Comparison of ENCODE assay signal across 24 cellular contexts in genomic region chr17:14871921-14872320, GRCh38.
DNase-seq lines count a peak whose midpoint lies in the region; ATAC-seq, FAIRE-seq and TF ChIP-seq lines count a peak whose summit lies in the region.
"Had no signal": no experiment of that assay in that cellular context is flagged by ENCODE, and none has a peak within 500 bp of the region (broad histone marks: within the 10 kb centered on the region; RNA-seq: fewer than 3 reads in every experiment).

No MANE protein-coding gene starts in this region.

- CTCF ChIA-PET in MCF 10A (lab: Yijun Ruan, JAX): interaction anchor here (0.7 kb wide), 1 partner anchor 392 kb away, joined by 3 read pairs; no protein-coding TSS in a partner anchor

- H3K27me3 Mint-ChIP-seq in MCF 10A (ENCODE audit: insufficient read depth, unreplicated experiment): no peaks in the 10 kb centered on the region
- H3K27me3 Mint-ChIP-seq in GM23338 (ENCODE audit: insufficient read depth, low read depth, poor library complexity): no peaks in the 10 kb centered on the region

- no TSS peak for BruUV-seq in MCF 10A (replicated peaks; lab: Mats Ljungman, UMichigan)

- no peaks in the 10 kb centered on the region for H3K36me3 ChIP-seq in breast epithelium
- no peaks in the 10 kb centered on the region for H3K36me3 ChIP-seq in small intestine (ENCODE audit: control insufficient read depth in 2 of 2, insufficient read depth in 2 of 2, low read length in 2 of 2)
- H3K36me3 ChIP-seq in GM23338 (ENCODE audit: insufficient read depth): no peaks in the 10 kb centered on the region
- H3K36me3 ChIP-seq: BLaER1, gastrocnemius medialis, lower lobe of right lung, transverse colon had no signal

- H4K20me1 ChIP-seq in GM23338 (replicated peaks; ENCODE audit: insufficient read depth): no peaks in the 10 kb centered on the region
- H4K20me1 ChIP-seq: BLaER1 had no signal

- H3K27ac ChIP-seq in breast epithelium (no peak overlapping the region), small intestine (ENCODE audit: low read depth in 1 of 2, low read length in 1 of 2) (no peak overlapping the region), coronary artery (no peak overlapping the region), GM23338 (ENCODE audit: low read depth) (no peak overlapping the region)
- H3K27ac ChIP-seq: BLaER1, body of pancreas, gastrocnemius medialis, HL-60, lower lobe of right lung, transverse colon had no signal

- H3K27ac Mint-ChIP-seq in MCF 10A (ENCODE audit: low read depth, unreplicated experiment) (no peak overlapping the region), GM23338 (no peak overlapping the region)
- H3K27ac Mint-ChIP-seq: activated naive CD8-positive, alpha-beta T cell treated with anti-CD3 and anti-CD28 coated beads, Interleukin-2, amount 10 ng/mL, durations not matched to agents 7 days and 5 days; activated T-helper 17 cell treated with anti-CD3 and anti-CD28 coated beads, Interleukin-2, amount 50 U/mL, for 72 hours had no signal

- FAIRE-seq in small intestine (lab: Jason Lieb, UNC): no peak

- no peaks in the 10 kb centered on the region for H3F3A ChIP-seq in GM23338 (replicated peaks; ENCODE audit: low read depth)

- no peaks in the 10 kb centered on the region for H3K36me3 Mint-ChIP-seq in MCF 10A (ENCODE audit: insufficient read depth, unreplicated experiment)
- H3K36me3 Mint-ChIP-seq in GM23338 (ENCODE audit: low read depth): no peaks in the 10 kb centered on the region
- H3K36me3 Mint-ChIP-seq: activated naive CD8-positive, alpha-beta T cell treated with anti-CD3 and anti-CD28 coated beads, Interleukin-2, amount 10 ng/mL, durations not matched to agents 7 days and 5 days had no signal

- H3K9me3 Mint-ChIP-seq in MCF 10A (ENCODE audit: unreplicated experiment) (no peaks in the 10 kb centered on the region), GM23338 (no peaks in the 10 kb centered on the region)
- H3K9me3 Mint-ChIP-seq: activated naive CD8-positive, alpha-beta T cell treated with anti-CD3 and anti-CD28 coated beads, Interleukin-2, amount 10 ng/mL, durations not matched to agents 7 days and 5 days; activated T-helper 17 cell treated with anti-CD3 and anti-CD28 coated beads, Interleukin-2, amount 50 U/mL, for 72 hours had no signal

- DNase-seq in MCF 10A (ENCODE audit: unreplicated experiment): peak; percentile 53
- no peak for DNase-seq in breast epithelium (ENCODE audit: low spot score in 2 of 2)
- peak; percentile 40 for DNase-seq in amniotic epithelial cell (ENCODE audit: low read depth)
- peak; percentile 44 for DNase-seq in fibroblast of the aortic adventitia (ENCODE audit: low read depth)
- DNase-seq in small intestine: no peak
- no peak for DNase-seq in coronary artery (ENCODE audit: low spot score)
- no peak for DNase-seq in cerebellar nuclear complex (lab: John Stamatoyannopoulos, UW)
- no peak for DNase-seq in GM23338 (ENCODE audit: low spot score)
- DNase-seq: activated CD8-positive, alpha-beta memory T cell treated with anti-CD3 and anti-CD28 coated beads, Interleukin-2, amount 50 U/mL, for 4 hours; activated naive CD8-positive, alpha-beta T cell treated with anti-CD3 and anti-CD28 coated beads, Interleukin-2, amount 10 ng/mL, durations not matched to agents 7 days and 5 days; body of pancreas; Calu3; cortex of kidney; gastrocnemius medialis; islet precursor cell; lower lobe of right lung; NCI-H1436; NCI-H510A treated with DMSO at 0.1 percent for 48 hours; stimulated activated CD4-positive, alpha-beta T cell treated with anti-CD3 and anti-CD28 coated beads, Interleukin-4, amount 100 ng/mL, for 4 hours; stimulated activated naive CD8-positive, alpha-beta T cell treated with anti-CD3 and anti-CD28 coated beads, Interleukin-15, Interleukin-2, amounts not matched to agents 100 U/mL and 50 U/mL, for 24 hours; transverse colon had no signal

- no peaks in the 10 kb centered on the region; the same call in 1 of the 2 replicates for H3K9me2 ChIP-seq in GM23338 (ENCODE audit: insufficient read depth)

- TF ChIP-seq POLR2A in breast epithelium (IDR thresholded peaks at IDR 0.05): no peak

- H3K4me3 ChIP-seq in breast epithelium: no peak overlapping the region
- H3K4me3 ChIP-seq in fibroblast of the aortic adventitia (ENCODE audit: low read depth, low read length): no peak overlapping the region
- no peak overlapping the region for H3K4me3 ChIP-seq in small intestine (ENCODE audit: low read depth in 1 of 2, low read length in 2 of 2)
- no peak overlapping the region for H3K4me3 ChIP-seq in coronary artery
- H3K4me3 ChIP-seq in GM23338: no peak overlapping the region
- H3K4me3 ChIP-seq: BLaER1, body of pancreas, gastrocnemius medialis, lower lobe of right lung, transverse colon had no signal

- no peak overlapping the region for H3K4me2 ChIP-seq in GM23338
- H3K4me2 ChIP-seq: BLaER1 had no signal

- H3K9me3 ChIP-seq in breast epithelium (no peaks in the 10 kb centered on the region), small intestine (ENCODE audit: control insufficient read depth, low read depth) (no peaks in the 10 kb centered on the region)
- H3K9me3 ChIP-seq: BLaER1, body of pancreas, gastrocnemius medialis, lower lobe of right lung, transverse colon had no signal

- H3K27me3 ChIP-seq in breast epithelium (no peaks in the 10 kb centered on the region), small intestine (ENCODE audit: control insufficient read depth in 2 of 2, insufficient read depth in 2 of 2, low read length in 2 of 2) (no peaks in the 10 kb centered on the region), GM23338 (ENCODE audit: insufficient read depth) (no peaks in the 10 kb centered on the region)
- H3K27me3 ChIP-seq: BLaER1, body of pancreas, gastrocnemius medialis, transverse colon had no signal

- intact Hi-C loops in MCF 10A (cut with micrococcal nuclease): no loop called here
- intact Hi-C loops in breast epithelium (cut with DNase I; ENCODE audit: low total_unique reads): loop anchor here (5.0 kb wide), 1 partner anchor 350 kb away; no protein-coding TSS in a partner anchor

- H3K4me1 ChIP-seq in breast epithelium: no peaks in the 10 kb centered on the region
- H3K4me1 ChIP-seq in small intestine (ENCODE audit: control insufficient read depth in 2 of 2, insufficient read depth in 1 of 2, low read depth in 1 of 2, low read length in 1 of 2): no peaks in the 10 kb centered on the region
- no peaks in the 10 kb centered on the region for H3K4me1 ChIP-seq in GM23338 (ENCODE audit: insufficient read depth)
- H3K4me1 ChIP-seq: BLaER1, gastrocnemius medialis, lower lobe of right lung, transverse colon had no signal

- POLR2A ChIA-PET in MCF 10A (lab: Yijun Ruan, JAX): interaction anchor here (0.5 to 1.5 kb wide), 3 partner anchors 26 to 1070 kb away, joined by 3 to 4 read pairs (median 3); no protein-coding TSS in a partner anchor

- H3K79me2 ChIP-seq in GM23338 (replicated peaks; ENCODE audit: insufficient read depth): no peaks in the 10 kb centered on the region

- no peak overlapping the region for H2AFZ ChIP-seq in GM23338

- 58 to 73% (median 59%) methylated on average over 2 of the region's 2 CpGs for WGBS in small intestine, 3 donors

- peaks cover 13% of the 10 kb centered on the region for H3K4me1 Mint-ChIP-seq in MCF 10A (ENCODE audit: insufficient read depth, unreplicated experiment)
- no peaks in the 10 kb centered on the region for H3K4me1 Mint-ChIP-seq in GM23338
- H3K4me1 Mint-ChIP-seq: activated naive CD8-positive, alpha-beta T cell treated with anti-CD3 and anti-CD28 coated beads, Interleukin-2, amount 10 ng/mL, durations not matched to agents 7 days and 5 days; activated T-helper 17 cell treated with anti-CD3 and anti-CD28 coated beads, Interleukin-2, amount 50 U/mL, for 72 hours had no signal

- TF ChIP-seq CTCF in MCF 10A (IDR thresholded peaks at IDR 0.05; ENCODE audit: unreplicated experiment) (no peak), breast epithelium (IDR thresholded peaks at IDR 0.05) (no peak), fibroblast of the aortic adventitia (IDR thresholded peaks at IDR 0.05; ENCODE audit: insufficient read depth, low read length) (no peak), coronary artery (IDR thresholded peaks at IDR 0.05) (no peak), GM23338 (conservative IDR thresholded peaks at IDR 0.05; ENCODE audit: low read depth in 2 of 2) (no peak)

- H3K4me3 Mint-ChIP-seq in MCF 10A (ENCODE audit: unreplicated experiment) (no peak overlapping the region), GM23338 (no peak overlapping the region)
- H3K4me3 Mint-ChIP-seq: activated naive CD8-positive, alpha-beta T cell treated with anti-CD3 and anti-CD28 coated beads, Interleukin-2, amount 10 ng/mL, durations not matched to agents 7 days and 5 days; activated T-helper 17 cell treated with anti-CD3 and anti-CD28 coated beads, Interleukin-2, amount 50 U/mL, for 72 hours had no signal

- no peak for ATAC-seq in GM23338
- ATAC-seq: activated T-helper 17 cell treated with anti-CD3 and anti-CD28 coated beads, Interleukin-2, amount 50 U/mL, for 72 hours; body of pancreas; gastrocnemius medialis; lower lobe of right lung; stimulated activated naive CD8-positive, alpha-beta T cell treated with anti-CD3 and anti-CD28 coated beads, Interleukin-15, Interleukin-2, amounts not matched to agents 100 U/mL and 50 U/mL, for 24 hours had no signal

TF ChIP-seq in GM23338, 12 proteins besides CTCF, POLR2A, EP300 and RAD21 (continues in another document):
- TF ChIP-seq ETS1 (IDR thresholded peaks at IDR 0.05) (no peak), JUNB (IDR thresholded peaks at IDR 0.05; ENCODE audit: unreplicated experiment) (no peak)

Comparison
In these comparisons a context has a peak if more than half of its experiments do, and no peak if none do; other contexts are left out.
1. DNase-seq: peak in MCF 10A (single experiment), amniotic epithelial cell (single experiment) and fibroblast of the aortic adventitia (single experiment); none in breast epithelium (0 of 2), small intestine (single experiment), coronary artery (single experiment), cerebellar nuclear complex (0 of 2) and GM23338 (single experiment).